Comparison of ENCODE assay signal across 1 cellular context in genomic region chr17:41918392-41919164, GRCh38.
TF ChIP-seq lines count a peak whose summit lies in the region.

Gene ACLY, minus strand, starts transcription at chr17:41918951. Its CDS starts 5,078 bp downstream, at chr17:41913873.

TF ChIP-seq in K562, 482 proteins besides CTCF, POLR2A, EP300 and RAD21 (continued from another document and continues in another):
- peak; percentile 50; the same call in 1 of the 2 replicates for TF ChIP-seq CHD2 (IDR thresholded peaks at IDR 0.05; ENCODE audit: low read depth, low read length)
- no peak for TF ChIP-seq ZFP30 (CRISPR knock-in tag; IDR thresholded peaks at IDR 0.05; ENCODE audit: borderline replicate concordance)
- no peak for TF ChIP-seq THRAP3 (IDR thresholded peaks at IDR 0.05; ENCODE audit: borderline replicate concordance)
- TF ChIP-seq MYC (IDR thresholded peaks at IDR 0.05; ENCODE audit: low read depth, low read length): no peak; the same call in 1 of the 2 replicates
- peak; percentile 80; the same call in 1 of the 2 replicates for TF ChIP-seq MYC (CRISPR knock-in tag; IDR thresholded peaks at IDR 0.05; ENCODE audit: borderline replicate concordance, low read depth)
- TF ChIP-seq, protein P1, sequence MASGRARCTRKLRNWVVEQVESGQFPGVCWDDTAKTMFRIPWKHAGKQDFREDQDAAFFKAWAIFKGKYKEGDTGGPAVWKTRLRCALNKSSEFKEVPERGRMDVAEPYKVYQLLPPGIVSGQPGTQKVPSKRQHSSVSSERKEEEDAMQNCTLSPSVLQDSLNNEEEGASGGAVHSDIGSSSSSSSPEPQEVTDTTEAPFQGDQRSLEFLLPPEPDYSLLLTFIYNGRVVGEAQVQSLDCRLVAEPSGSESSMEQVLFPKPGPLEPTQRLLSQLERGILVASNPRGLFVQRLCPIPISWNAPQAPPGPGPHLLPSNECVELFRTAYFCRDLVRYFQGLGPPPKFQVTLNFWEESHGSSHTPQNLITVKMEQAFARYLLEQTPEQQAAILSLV (tag; IDR thresholded peaks at IDR 0.05): no peak
- no peak for TF ChIP-seq SIRT6 (IDR thresholded peaks at IDR 0.05; ENCODE audit: low read depth, low read length)
- TF ChIP-seq NR1H2 (CRISPR knock-in tag; IDR thresholded peaks at IDR 0.05): 0 out of 2 replicates have a peak, but pooled peaks have one; percentile 44
- TF ChIP-seq ZNF764 (CRISPR knock-in tag; IDR thresholded peaks at IDR 0.05; ENCODE audit: low read depth): no peak
- no peak for TF ChIP-seq XRCC3 (IDR thresholded peaks at IDR 0.05)
- no peak for TF ChIP-seq ZBTB17 (CRISPR knock-in tag; IDR thresholded peaks at IDR 0.05)
- TF ChIP-seq CHD1 (IDR thresholded peaks at IDR 0.05; ENCODE audit: low read length): peak; percentile 86
- no peak for TF ChIP-seq NR4A1 (CRISPR knock-in tag; IDR thresholded peaks at IDR 0.05)
- TF ChIP-seq NR4A1 (tag; IDR thresholded peaks at IDR 0.05): no peak
- no peak for TF ChIP-seq SMARCA5 (IDR thresholded peaks at IDR 0.05)
- TF ChIP-seq, protein P2, sequence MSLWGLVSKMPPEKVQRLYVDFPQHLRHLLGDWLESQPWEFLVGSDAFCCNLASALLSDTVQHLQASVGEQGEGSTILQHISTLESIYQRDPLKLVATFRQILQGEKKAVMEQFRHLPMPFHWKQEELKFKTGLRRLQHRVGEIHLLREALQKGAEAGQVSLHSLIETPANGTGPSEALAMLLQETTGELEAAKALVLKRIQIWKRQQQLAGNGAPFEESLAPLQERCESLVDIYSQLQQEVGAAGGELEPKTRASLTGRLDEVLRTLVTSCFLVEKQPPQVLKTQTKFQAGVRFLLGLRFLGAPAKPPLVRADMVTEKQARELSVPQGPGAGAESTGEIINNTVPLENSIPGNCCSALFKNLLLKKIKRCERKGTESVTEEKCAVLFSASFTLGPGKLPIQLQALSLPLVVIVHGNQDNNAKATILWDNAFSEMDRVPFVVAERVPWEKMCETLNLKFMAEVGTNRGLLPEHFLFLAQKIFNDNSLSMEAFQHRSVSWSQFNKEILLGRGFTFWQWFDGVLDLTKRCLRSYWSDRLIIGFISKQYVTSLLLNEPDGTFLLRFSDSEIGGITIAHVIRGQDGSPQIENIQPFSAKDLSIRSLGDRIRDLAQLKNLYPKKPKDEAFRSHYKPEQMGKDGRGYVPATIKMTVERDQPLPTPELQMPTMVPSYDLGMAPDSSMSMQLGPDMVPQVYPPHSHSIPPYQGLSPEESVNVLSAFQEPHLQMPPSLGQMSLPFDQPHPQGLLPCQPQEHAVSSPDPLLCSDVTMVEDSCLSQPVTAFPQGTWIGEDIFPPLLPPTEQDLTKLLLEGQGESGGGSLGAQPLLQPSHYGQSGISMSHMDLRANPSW (CRISPR knock-in tag; IDR thresholded peaks at IDR 0.05): no peak
- TF ChIP-seq MAFK (IDR thresholded peaks at IDR 0.05; ENCODE audit: low read length): no peak
- TF ChIP-seq SOX6 (IDR thresholded peaks at IDR 0.05): no peak
- no peak for TF ChIP-seq HEY1 (CRISPR knock-in tag; IDR thresholded peaks at IDR 0.05; ENCODE audit: borderline replicate concordance)
- no peak for TF ChIP-seq HSF4 (CRISPR knock-in tag; IDR thresholded peaks at IDR 0.05; ENCODE audit: borderline replicate concordance)
- TF ChIP-seq SLC30A9 (CRISPR knock-in tag; IDR thresholded peaks at IDR 0.05): no peak
- TF ChIP-seq, protein P3, sequence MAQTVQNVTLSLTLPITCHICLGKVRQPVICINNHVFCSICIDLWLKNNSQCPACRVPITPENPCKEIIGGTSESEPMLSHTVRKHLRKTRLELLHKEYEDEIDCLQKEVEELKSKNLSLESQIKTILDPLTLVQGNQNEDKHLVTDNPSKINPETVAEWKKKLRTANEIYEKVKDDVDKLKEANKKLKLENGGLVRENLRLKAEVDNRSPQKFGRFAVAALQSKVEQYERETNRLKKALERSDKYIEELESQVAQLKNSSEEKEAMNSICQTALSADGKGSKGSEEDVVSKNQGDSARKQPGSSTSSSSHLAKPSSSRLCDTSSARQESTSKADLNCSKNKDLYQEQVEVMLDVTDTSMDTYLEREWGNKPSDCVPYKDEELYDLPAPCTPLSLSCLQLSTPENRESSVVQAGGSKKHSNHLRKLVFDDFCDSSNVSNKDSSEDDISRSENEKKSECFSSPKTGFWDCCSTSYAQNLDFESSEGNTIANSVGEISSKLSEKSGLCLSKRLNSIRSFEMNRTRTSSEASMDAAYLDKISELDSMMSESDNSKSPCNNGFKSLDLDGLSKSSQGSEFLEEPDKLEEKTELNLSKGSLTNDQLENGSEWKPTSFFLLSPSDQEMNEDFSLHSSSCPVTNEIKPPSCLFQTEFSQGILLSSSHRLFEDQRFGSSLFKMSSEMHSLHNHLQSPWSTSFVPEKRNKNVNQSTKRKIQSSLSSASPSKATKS (CRISPR knock-in tag; IDR thresholded peaks at IDR 0.05): no peak
- 0 out of 2 replicates have a peak, but pooled peaks have one; percentile 11 for TF ChIP-seq SMARCA4 (IDR thresholded peaks at IDR 0.05)
- no peak for TF ChIP-seq SMAD1 (IDR thresholded peaks at IDR 0.05; ENCODE audit: low read depth, low read length, partially characterized antibody)
- TF ChIP-seq ZSCAN29 (IDR thresholded peaks at IDR 0.05): peak; percentile 59; the same call in 1 of the 2 replicates
- TF ChIP-seq ID3 (CRISPR knock-in tag; IDR thresholded peaks at IDR 0.05): no peak
- no peak for TF ChIP-seq ID3 (tag; IDR thresholded peaks at IDR 0.05)
- peak; percentile 63; the same call in 1 of the 2 replicates for TF ChIP-seq TFAP4 (CRISPR knock-in tag; IDR thresholded peaks at IDR 0.05; ENCODE audit: borderline replicate concordance)
- no peak for TF ChIP-seq PRPF4 (IDR thresholded peaks at IDR 0.05; ENCODE audit: insufficient read depth, low read depth, low read length, poor library complexity, severe bottlenecking)
- TF ChIP-seq HDGF (IDR thresholded peaks at IDR 0.05): no peak
- peak; percentile 90 for TF ChIP-seq HMGN3 (IDR thresholded peaks at IDR 0.05; ENCODE audit: borderline replicate concordance, extremely low read depth, insufficient read length, low read depth, low read length)
- no peak for TF ChIP-seq ZNF407 (IDR thresholded peaks at IDR 0.05; ENCODE audit: low read depth)
- TF ChIP-seq, protein P4, sequence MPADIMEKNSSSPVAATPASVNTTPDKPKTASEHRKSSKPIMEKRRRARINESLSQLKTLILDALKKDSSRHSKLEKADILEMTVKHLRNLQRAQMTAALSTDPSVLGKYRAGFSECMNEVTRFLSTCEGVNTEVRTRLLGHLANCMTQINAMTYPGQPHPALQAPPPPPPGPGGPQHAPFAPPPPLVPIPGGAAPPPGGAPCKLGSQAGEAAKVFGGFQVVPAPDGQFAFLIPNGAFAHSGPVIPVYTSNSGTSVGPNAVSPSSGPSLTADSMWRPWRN (IDR thresholded peaks at IDR 0.05; ENCODE audit: low read depth): no peak
- TF ChIP-seq ETS2 (tag; IDR thresholded peaks at IDR 0.05; ENCODE audit: borderline replicate concordance, poor library complexity, severe bottlenecking): no peak
- TF ChIP-seq ZNF316 (IDR thresholded peaks at IDR 0.05): no peak
- TF ChIP-seq TBL1XR1 (IDR thresholded peaks at IDR 0.05; ENCODE audit: low read length in 2 of 2): no peak
- no peak for TF ChIP-seq KLF13 (tag; IDR thresholded peaks at IDR 0.05; ENCODE audit: borderline replicate concordance, low read depth)
- peak; percentile 97 for TF ChIP-seq HCFC1 (IDR thresholded peaks at IDR 0.05; ENCODE audit: low read depth, low read length)
- no peak for TF ChIP-seq ZNF76 (CRISPR knock-in tag; IDR thresholded peaks at IDR 0.05; ENCODE audit: borderline replicate concordance)
- no peak for TF ChIP-seq DMBX1 (CRISPR knock-in tag; IDR thresholded peaks at IDR 0.05; ENCODE audit: borderline replicate concordance)
- TF ChIP-seq NRF1 (conservative IDR thresholded peaks at IDR 0.05 in 1 of 2, IDR thresholded peaks at IDR 0.05 in 1 of 2): peak; percentile 60 to 69; a peak in 3 of 4 replicates
- no peak for TF ChIP-seq MAFG (tag; conservative IDR thresholded peaks at IDR 0.05)
- peak; percentile 68 for TF ChIP-seq CREM (IDR thresholded peaks at IDR 0.05; ENCODE audit: low read depth)
- TF ChIP-seq GTF2E2 (tag; IDR thresholded peaks at IDR 0.05): no peak
- no peak for TF ChIP-seq ARNT (IDR thresholded peaks at IDR 0.05)
- no peak for TF ChIP-seq CC2D1A (IDR thresholded peaks at IDR 0.05)
- no peak for TF ChIP-seq FOXP1 (CRISPR knock-in tag; IDR thresholded peaks at IDR 0.05)
- no peak for TF ChIP-seq HNRNPK (IDR thresholded peaks at IDR 0.05; ENCODE audit: low read depth, low read length, poor library complexity, severe bottlenecking)
- TF ChIP-seq CBFA2T2 (conservative IDR thresholded peaks at IDR 0.05): no peak
- peak; percentile 47 for TF ChIP-seq EGR1 (conservative IDR thresholded peaks at IDR 0.05)
- TF ChIP-seq, protein P5, sequence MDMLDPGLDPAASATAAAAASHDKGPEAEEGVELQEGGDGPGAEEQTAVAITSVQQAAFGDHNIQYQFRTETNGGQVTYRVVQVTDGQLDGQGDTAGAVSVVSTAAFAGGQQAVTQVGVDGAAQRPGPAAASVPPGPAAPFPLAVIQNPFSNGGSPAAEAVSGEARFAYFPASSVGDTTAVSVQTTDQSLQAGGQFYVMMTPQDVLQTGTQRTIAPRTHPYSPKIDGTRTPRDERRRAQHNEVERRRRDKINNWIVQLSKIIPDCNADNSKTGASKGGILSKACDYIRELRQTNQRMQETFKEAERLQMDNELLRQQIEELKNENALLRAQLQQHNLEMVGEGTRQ (CRISPR knock-in tag; IDR thresholded peaks at IDR 0.05): peak; percentile 43
